ENCODE assay signal across 32 cellular contexts in genomic region chr5:45680950-45681349, GRCh38. TPM values are rescaled to one million over a fixed set of nuclear protein-coding genes. Genes with fewer than 3 reads are reported as not detected.
"Had no signal": no experiment of that assay in that cellular context is flagged by ENCODE, and none has a peak within 500 bp of the region (broad histone marks: within the 10 kb centered on the region; RNA-seq: fewer than 3 reads in every experiment).

No MANE protein-coding gene starts in this region.

- H3K9me3 Mint-ChIP-seq: dendritic cell treated with granulocyte-macrophage colony-stimulating factor and Interleukin-4, amounts not matched to agents 40 ng/mL and 50 ng/mL, for 4 days; nephron had no signal

- H3K4me3 Mint-ChIP-seq: dendritic cell treated with granulocyte-macrophage colony-stimulating factor and Interleukin-4, amounts not matched to agents 40 ng/mL and 50 ng/mL, for 4 days; naive thymus-derived CD4-positive, alpha-beta T cell; nephron had no signal

- H3K36me3 Mint-ChIP-seq: naive thymus-derived CD4-positive, alpha-beta T cell had no signal

- H3K9me3 ChIP-seq: colonic mucosa, esophagus squamous epithelium, heart right ventricle, left lung, prostate gland, right atrium auricular region, stomach, thyroid gland, vagina had no signal

- H3K27me3 ChIP-seq: colonic mucosa, esophagus squamous epithelium, heart right ventricle, left lung, right atrium auricular region, stomach, thyroid gland, vagina had no signal

- H3K4me1 Mint-ChIP-seq: naive thymus-derived CD4-positive, alpha-beta T cell; nephron had no signal

- H3K4me2 ChIP-seq: smooth muscle cell had no signal

- H3K27ac Mint-ChIP-seq: dendritic cell treated with granulocyte-macrophage colony-stimulating factor and Interleukin-4, amounts not matched to agents 40 ng/mL and 50 ng/mL, for 4 days; naive thymus-derived CD4-positive, alpha-beta T cell; nephron had no signal

- H3K4me3 ChIP-seq: colonic mucosa, esophagus squamous epithelium, heart right ventricle, left lung, prostate gland, right atrium auricular region, smooth muscle cell, stomach, thyroid gland, vagina had no signal

- DNase-seq: colonic mucosa; effector memory CD4-positive, alpha-beta T cell; erythroblast; esophagus squamous epithelium; foreskin melanocyte; glutamatergic neuron; heart right ventricle; hippocampal formation; left cardiac atrium; left lung; mesenchymal stem cell; midbrain; naive thymus-derived CD4-positive, alpha-beta T cell; nucleus accumbens; stimulated activated CD4-positive, alpha-beta T cell treated with anti-CD3 and anti-CD28 coated beads, Interleukin-12 subunit alpha, Interleukin-12 subunit beta, amount 100 ng/mL, for 4 hours; stimulated activated CD4-positive, alpha-beta T cell treated with anti-CD3 and anti-CD28 coated beads, Interleukin-1b, Interleukin-23, amount 100 ng/mL, for 48 hours; stimulated activated CD4-positive, alpha-beta T cell treated with anti-CD3 and anti-CD28 coated beads, Interleukin-4, amount 100 ng/mL, for 1 hour; stimulated activated CD8-positive, alpha-beta memory T cell treated with anti-CD3 and anti-CD28 coated beads, Interleukin-4, amount 100 ng/mL, for 48 hours; stimulated activated naive CD4-positive, alpha-beta T cell; stomach; thyroid gland; trophoblast cell had no signal

- H3K27me3 Mint-ChIP-seq: dendritic cell treated with granulocyte-macrophage colony-stimulating factor and Interleukin-4, amounts not matched to agents 40 ng/mL and 50 ng/mL, for 4 days; naive thymus-derived CD4-positive, alpha-beta T cell had no signal

- H3K27ac ChIP-seq: colonic mucosa, esophagus squamous epithelium, heart right ventricle, left lung, prostate gland, right atrium auricular region, stomach, thyroid gland, vagina had no signal

- H3K36me3 ChIP-seq: colonic mucosa, esophagus squamous epithelium, heart right ventricle, left lung, prostate gland, right atrium auricular region, stomach, thyroid gland, vagina had no signal

- H3K4me1 ChIP-seq: colonic mucosa, esophagus squamous epithelium, heart right ventricle, left lung, prostate gland, right atrium auricular region, stomach, thyroid gland, vagina had no signal

RNA-seq across cellular contexts. Expression of gene HCN1, which starts 15.2 kb away (rescaled TPM):
- total RNA-seq: kidney epithelial cell; lung microvascular endothelial cell; naive thymus-derived CD4-positive, alpha-beta T cell; osteocyte; smooth muscle cell; ureter; vagina had no signal
